ENCODE assay signal across 8 cellular contexts in the genomic region with DNA sequence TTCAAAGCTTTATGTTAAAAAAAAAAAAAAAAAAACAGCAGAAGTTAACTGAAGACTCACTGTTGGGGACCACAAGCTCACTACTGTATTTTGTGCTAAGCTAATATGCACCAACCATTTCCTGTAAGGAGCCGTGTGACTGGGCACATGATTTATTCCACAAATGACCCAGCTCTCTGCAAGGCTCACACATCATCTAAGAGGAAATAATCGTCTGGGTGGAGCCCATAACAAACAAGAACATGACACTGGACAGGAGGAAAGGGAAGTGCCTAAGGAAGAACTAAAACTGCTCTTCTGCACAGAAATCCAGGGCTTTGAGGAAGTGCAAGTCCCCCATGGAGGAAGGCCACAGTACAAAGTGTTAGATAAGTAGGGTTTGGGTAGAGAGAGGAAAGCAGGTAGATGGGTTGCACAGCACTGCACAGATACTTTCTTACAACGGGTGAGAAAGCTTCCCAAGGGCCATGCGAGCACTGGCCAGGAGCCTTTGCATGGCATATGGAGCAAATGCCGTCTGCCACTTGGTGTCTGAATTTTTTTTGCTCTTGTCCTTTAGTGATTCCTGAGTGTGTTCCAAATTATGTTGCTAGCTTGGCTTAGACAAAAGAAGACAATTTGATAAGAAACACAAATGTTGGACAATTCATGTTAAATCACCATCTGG. TPM values are rescaled to one million over a fixed set of nuclear protein-coding genes. Genes with fewer than 3 reads are reported as not detected.
DNase-seq lines count a peak whose midpoint lies in the region; ATAC-seq and TF ChIP-seq lines count a peak whose summit lies in the region.

No MANE protein-coding gene starts in this region.

- no peak overlapping the region for H3K4me3 Mint-ChIP-seq in activated T-cell treated with anti-CD3 and anti-CD28 coated beads, Interleukin-2, amount 50 U/mL, for 24 hours

- H3K9me3 Mint-ChIP-seq in activated T-cell treated with anti-CD3 and anti-CD28 coated beads, Interleukin-2, amount 50 U/mL, for 24 hours = no peaks in the 10 kb centered on the region

- in situ Hi-C loops in brain microvascular endothelial cell (cut with HindIII; ENCODE audit: low pct_ligation_motif_present, low sequenced_read_pairs) = no loop called here

- no peak for DNase-seq in activated T-cell treated with anti-CD3 and anti-CD28 coated beads, Interleukin-2, amount 50 U/mL, for 24 hours
- no peak for DNase-seq in activated T-cell treated with anti-CD3 and anti-CD28 coated beads, Interleukin-2, amount 50 U/mL, for 1 hour
- DNase-seq in NOMO-1 (lab: John Stamatoyannopoulos, UW; ENCODE audit: unreplicated experiment in 2 of 2) = peak; percentile 98 to 99
- no peak for DNase-seq in brain microvascular endothelial cell
- DNase-seq in left kidney (ENCODE audit: low read depth, low spot score) = peak; percentile 64
- DNase-seq in NCI-H187 treated with DMSO at 0.1 percent for 48 hours (lab: John Stamatoyannopoulos, UW) = no peak

- peak; percentile 47 for ATAC-seq in HG02884 (IDR thresholded peaks at IDR 0.05; ENCODE audit: unreplicated experiment)

- TF ChIP-seq CTCF in brain microvascular endothelial cell (IDR thresholded peaks at IDR 0.05; ENCODE audit: low read depth, low read length, missing control alignments) = no peak

- H3K27ac ChIP-seq in brain microvascular endothelial cell (peak overlapping the region; percentile 26), temporal lobe (ENCODE audit: low read depth, low read length) (peak overlapping the region; percentile 73)

- no peaks in the 10 kb centered on the region for H3K36me3 ChIP-seq in brain microvascular endothelial cell (replicated peaks)

- peaks cover 85% of the 10 kb centered on the region for H3K36me3 Mint-ChIP-seq in activated T-cell treated with anti-CD3 and anti-CD28 coated beads, Interleukin-2, amount 50 U/mL, for 24 hours (ENCODE audit: low read depth)

- H3K27me3 Mint-ChIP-seq in activated T-cell treated with anti-CD3 and anti-CD28 coated beads, Interleukin-2, amount 50 U/mL, for 24 hours = no peaks in the 10 kb centered on the region

- H3K27me3 ChIP-seq in brain microvascular endothelial cell (replicated peaks) = no peaks in the 10 kb centered on the region

- H3K27ac Mint-ChIP-seq in activated T-cell treated with anti-CD3 and anti-CD28 coated beads, Interleukin-2, amount 50 U/mL, for 24 hours = peak overlapping the region; percentile 92

- peaks cover 79% of the 10 kb centered on the region for H3K4me1 Mint-ChIP-seq in activated T-cell treated with anti-CD3 and anti-CD28 coated beads, Interleukin-2, amount 50 U/mL, for 24 hours (ENCODE audit: low read depth)

- no peak overlapping the region for H3K4me3 ChIP-seq in brain microvascular endothelial cell (ENCODE audit: low read depth, low read length)

RNA-seq across cellular contexts. Expression of a gene that starts 24.5 kb away (rescaled TPM):
- total RNA-seq in temporal lobe = 14.0 TPM

RNA-seq across cellular contexts. Expression of a gene that starts 27.5 kb away (rescaled TPM):
- 128 TPM for total RNA-seq in temporal lobe

Comparison
In these comparisons a context has a peak if more than half of its experiments do, and no peak if none do; other contexts are left out.
1. DNase-seq: peak in NOMO-1 (2 of 2) and left kidney (single experiment); none in activated T-cell treated with anti-CD3 and anti-CD28 coated beads, Interleukin-2, amount 50 U/mL, for 24 hours (single experiment), activated T-cell treated with anti-CD3 and anti-CD28 coated beads, Interleukin-2, amount 50 U/mL, for 1 hour (single experiment), brain microvascular endothelial cell (single experiment) and NCI-H187 treated with DMSO at 0.1 percent for 48 hours (single experiment).